Comparison of ENCODE assay signal across 9 cellular contexts in genomic region chr10:59872892-59873463, GRCh38. TPM values are rescaled to one million over a fixed set of nuclear protein-coding genes. Genes with fewer than 3 reads are reported as not detected.
DNase-seq lines count a peak whose midpoint lies in the region; ATAC-seq, FAIRE-seq and TF ChIP-seq lines count a peak whose summit lies in the region.
"Had no signal": no experiment of that assay in that cellular context is flagged by ENCODE, and none has a peak within 500 bp of the region (broad histone marks: within the 10 kb centered on the region; RNA-seq: fewer than 3 reads in every experiment).

No MANE protein-coding gene starts in this region.

- no peaks in the 10 kb centered on the region for H3K9me3 Mint-ChIP-seq in mesothelial cell of epicardium

- 28 to 36% methylated on average over 7 of the region's 7 CpGs for WGBS in pancreas, 2 donors

- no peaks in the 10 kb centered on the region for H3K27me3 ChIP-seq in pancreas

- FAIRE-seq in pancreas (lab: Jason Lieb, UNC), result peak; percentile 45

- DNase-seq in DMS 273 treated with DMSO at 0.1 percent for 48 hours (lab: John Stamatoyannopoulos, UW) (peak; percentile 46), NCI-H2029 (lab: John Stamatoyannopoulos, UW) (peak; percentile 71), pancreas (peak in 3 of 6 donors; percentile 30 to 43 (median 42)), SKM-1 (lab: John Stamatoyannopoulos, UW; ENCODE audit: unreplicated experiment) (no peak), mesothelial cell of epicardium (ENCODE audit: low spot score in 2 of 2, unreplicated experiment in 2 of 2) (no peak)
- no peak for DNase-seq in effector CD8-positive, alpha-beta T cell (lab: John Stamatoyannopoulos, UW)
- DNase-seq: NCI-H524 had no signal

- H3K36me3 ChIP-seq in pancreas, result no peaks in the 10 kb centered on the region

- no peak overlapping the region for H3K27ac Mint-ChIP-seq in mesothelial cell of epicardium

- peaks cover 24% of the 10 kb centered on the region for H3K4me1 Mint-ChIP-seq in mesothelial cell of epicardium

- H3K9me3 ChIP-seq in pancreas, result no peaks in the 10 kb centered on the region

- peaks cover 16 to 21% (median 20%) of the 10 kb centered on the region in 3 donors for H3K4me1 ChIP-seq in pancreas

- H3K4me3 Mint-ChIP-seq in mesothelial cell of epicardium, result no peak overlapping the region

- no peak for TF ChIP-seq CTCF in pancreas (IDR thresholded peaks at IDR 0.05)
- no peak for TF ChIP-seq CTCF in mesothelial cell of epicardium (IDR thresholded peaks at IDR 0.05; ENCODE audit: unreplicated experiment)

- peak overlapping the region in 2 of 4 donors; percentile 8 to 56 for H3K27ac ChIP-seq in pancreas

- intact Hi-C loops in pancreas (cut with DNase I), result loop anchor here in 1 of 3 donors (10.0 kb wide), 1 partner anchor 162 kb away; no protein-coding TSS in a partner anchor

- ATAC-seq in esophagus mucosa, result peak; percentile 48
- ATAC-seq in pancreas, result peak; percentile 59 to 75 (median 68)
- no peak for ATAC-seq in GM19397 (IDR thresholded peaks at IDR 0.05; ENCODE audit: unreplicated experiment)

- H3K36me3 Mint-ChIP-seq in mesothelial cell of epicardium, result no peaks in the 10 kb centered on the region

- H3K27me3 Mint-ChIP-seq in mesothelial cell of epicardium (ENCODE audit: low read depth), result no peaks in the 10 kb centered on the region

- no peak overlapping the region for H3K4me3 ChIP-seq in pancreas

RNA-seq across cellular contexts. Expression of gene CCDC6, which starts 33.4 kb away (rescaled TPM):
- total RNA-seq in esophagus mucosa (56.8 TPM), pancreas (10 to 100 TPM; 24.7 to 53.1 (median 29.6) TPM), mesothelial cell of epicardium (49.3 to 51.4 TPM (median 50.5 TPM) in 3 replicates)
- polyA plus RNA-seq in pancreas, result 10 to 100 TPM in 1 of 2 donors, 1 to 10 TPM in 1; 8.3 to 12.7 TPM

Comparison
In these comparisons a context has a peak if more than half of its experiments do, and no peak if none do; other contexts are left out.
1. DNase-seq: peak in DMS 273 treated with DMSO at 0.1 percent for 48 hours (single experiment) and NCI-H2029 (single experiment); none in effector CD8-positive, alpha-beta T cell (single experiment), SKM-1 (single experiment) and mesothelial cell of epicardium (0 of 2).